9 cellular contexts compared by ENCODE assay signal in genomic region chr1:36154335-36154734, GRCh38. TPM values are rescaled to one million over a fixed set of nuclear protein-coding genes. Genes with fewer than 3 reads are reported as not detected.
DNase-seq lines count a peak whose midpoint lies in the region; ATAC-seq and TF ChIP-seq lines count a peak whose summit lies in the region.
"Had no signal": no experiment of that assay in that cellular context is flagged by ENCODE, and none has a peak within 500 bp of the region (broad histone marks: within the 10 kb centered on the region; RNA-seq: fewer than 3 reads in every experiment).

No MANE protein-coding gene starts in this region.

- H3K27me3 ChIP-seq in Caco-2 (replicated peaks; ENCODE audit: control insufficient read depth, insufficient read depth, low read length) = no peaks in the 10 kb centered on the region
- no peaks in the 10 kb centered on the region for H3K27me3 ChIP-seq in SJCRH30
- H3K27me3 ChIP-seq in esophagus muscularis mucosa = no peaks in the 10 kb centered on the region
- no peaks in the 10 kb centered on the region for H3K27me3 ChIP-seq in psoas muscle (ENCODE audit: insufficient read depth in 3 of 3, low read length in 2 of 3)
- H3K27me3 ChIP-seq in body of pancreas = no peaks in the 10 kb centered on the region

- no peaks in the 10 kb centered on the region for H3K27me3 Mint-ChIP-seq in Caco-2 (ENCODE audit: insufficient read depth, unreplicated experiment)

- peaks cover 13% of the 10 kb centered on the region for H3K36me3 Mint-ChIP-seq in Caco-2 (ENCODE audit: insufficient read depth, unreplicated experiment)

- ATAC-seq in psoas muscle (no peak), body of pancreas (no peak), GM18907 (IDR thresholded peaks at IDR 0.05; ENCODE audit: unreplicated experiment) (no peak), GM21447 (IDR thresholded peaks at IDR 0.05; ENCODE audit: unreplicated experiment) (no peak)

- no peaks in the 10 kb centered on the region for H3K9me3 ChIP-seq in Caco-2
- H3K9me3 ChIP-seq in SJCRH30 (replicated peaks) = no peaks in the 10 kb centered on the region
- H3K9me3 ChIP-seq in esophagus muscularis mucosa = no peaks in the 10 kb centered on the region
- no peaks in the 10 kb centered on the region for H3K9me3 ChIP-seq in psoas muscle
- no peaks in the 10 kb centered on the region for H3K9me3 ChIP-seq in body of pancreas

- H3K4me3 ChIP-seq in Caco-2 (ENCODE audit: low read depth, low read length) (no peak overlapping the region), SJCRH30 (peak overlapping the region; percentile 99; the same call in 1 of the 2 replicates), esophagus muscularis mucosa (no peak overlapping the region), psoas muscle (no peak overlapping the region), body of pancreas (no peak overlapping the region)

- H3K36me3 ChIP-seq in Caco-2 (ENCODE audit: control insufficient read depth, insufficient read depth, low read length) = no peaks in the 10 kb centered on the region
- peaks cover 4% of the 10 kb centered on the region; the same call in 1 of the 2 replicates for H3K36me3 ChIP-seq in SJCRH30
- H3K36me3 ChIP-seq in esophagus muscularis mucosa = peaks cover 0 to 12% (median 0%) of the 10 kb centered on the region in 4 donors
- H3K36me3 ChIP-seq in psoas muscle (ENCODE audit: insufficient read depth in 1 of 2, low read depth in 1 of 2) = no peaks in the 10 kb centered on the region
- H3K36me3 ChIP-seq in body of pancreas (replicated peaks in 1 of 2; ENCODE audit: insufficient read depth in 1 of 2, low read depth in 2 of 2) = no peaks in the 10 kb centered on the region

- POLR2A ChIA-PET in Caco-2 (lab: Charles Lee) = no interaction called here

- peaks cover 16% of the 10 kb centered on the region for H3K4me1 Mint-ChIP-seq in Caco-2 (ENCODE audit: low read depth, unreplicated experiment)

- TF ChIP-seq EP300 in esophagus muscularis mucosa (IDR thresholded peaks at IDR 0.05) = no peak

- H3K4me3 Mint-ChIP-seq in Caco-2 (ENCODE audit: unreplicated experiment) = peak overlapping the region; percentile 73

- intact Hi-C loops in Caco-2 (cut with micrococcal nuclease; ENCODE audit: unreplicated experiment) (no loop called here), esophagus muscularis mucosa (cut with DNase I) (loop anchor here (10.0 kb wide), 1 partner anchor 230 kb away; the partner anchor contains the start of gene STK40), psoas muscle (cut with DNase I) (loop anchor here in 1 of 2 donors (10.0 kb wide), 1 partner anchor 230 kb away; the partner anchor contains the start of gene STK40), body of pancreas (cut with DNase I) (loop anchor here (5.0 kb wide), 1 partner anchor 33 kb away; no protein-coding TSS in a partner anchor)

- H3K4me1 ChIP-seq in Caco-2 (peaks cover 16% of the 10 kb centered on the region), SJCRH30 (peaks cover 31% of the 10 kb centered on the region), esophagus muscularis mucosa (peaks cover 59 to 83% (median 68%) of the 10 kb centered on the region in 4 donors), psoas muscle (peaks cover 48% of the 10 kb centered on the region), body of pancreas (peaks cover 53% of the 10 kb centered on the region)

- no TSS peak for BruUV-seq in Caco-2 (replicated peaks; lab: Mats Ljungman, UMichigan)

- no peak for DNase-seq in Caco-2
- no peak for DNase-seq in SJCRH30
- DNase-seq in esophagus muscularis mucosa (ENCODE audit: extremely low spot score) = no peak
- no peak for DNase-seq in psoas muscle
- no peak for DNase-seq in body of pancreas
- no peak for DNase-seq in stimulated activated CD4-positive, alpha-beta T cell treated with anti-CD3 and anti-CD28 coated beads, Interleukin-12 subunit alpha, Interleukin-12 subunit beta, amount 100 ng/mL, for 4 hours
- DNase-seq: NCI-H187 treated with DMSO at 0.1 percent for 48 hours had no signal

- CTCF ChIA-PET in Caco-2 (lab: Charles Lee) = no interaction called here

- H3K27ac ChIP-seq in SJCRH30 (peak overlapping the region; percentile 99; the same call in 1 of the 2 replicates), esophagus muscularis mucosa (replicated peaks in 1 of 4) (peak overlapping the region; percentile 97 to 99 (median 98)), psoas muscle (peak overlapping the region; percentile 100), body of pancreas (no peak overlapping the region)

- TF ChIP-seq POLR2A in esophagus muscularis mucosa (IDR thresholded peaks at IDR 0.05; ENCODE audit: low read depth) = no peak
- TF ChIP-seq POLR2A in body of pancreas (IDR thresholded peaks at IDR 0.05) = no peak

- no peak for TF ChIP-seq CTCF in Caco-2 (IDR thresholded peaks at IDR 0.05; ENCODE audit: insufficient read depth in 1 of 2, low read depth in 1 of 2, low read length in 1 of 2, severe bottlenecking in 1 of 2, unreplicated experiment in 1 of 2)
- no peak for TF ChIP-seq CTCF in esophagus muscularis mucosa (IDR thresholded peaks at IDR 0.05)
- TF ChIP-seq CTCF in psoas muscle (IDR thresholded peaks at IDR 0.05) = no peak
- no peak for TF ChIP-seq CTCF in body of pancreas (IDR thresholded peaks at IDR 0.05)

- H3K27ac Mint-ChIP-seq in Caco-2 (ENCODE audit: unreplicated experiment) = peak overlapping the region; percentile 47

- 93% methylated on average over 6 of the region's 6 CpGs for WGBS in esophagus muscularis mucosa
- WGBS in psoas muscle, 3 donors = 89 to 92% (median 91%) methylated on average over 6 of the region's 6 CpGs
- 83 to 84% methylated on average over 6 of the region's 6 CpGs for WGBS in body of pancreas, 2 donors

- H3K9me3 Mint-ChIP-seq in Caco-2 (ENCODE audit: unreplicated experiment) = no peaks in the 10 kb centered on the region

RNA-seq across cellular contexts. Expression of gene MAP7D1, which starts 1.6 kb away (rescaled TPM):
- total RNA-seq in Caco-2 (2022) = 33.7 and 37.7 TPM in 2 replicates
- 91.2 and 96.2 TPM in 2 replicates for total RNA-seq in SJCRH30 (2014; rRNA removed; shearing (Covaris generic))
- 100 to 1,000 TPM; 162 to 263 (median 225) TPM for total RNA-seq in esophagus muscularis mucosa
- 100 to 1,000 TPM; 209 to 230 (median 215) TPM for total RNA-seq in psoas muscle
- polyA plus RNA-seq in psoas muscle = 100 to 1,000 TPM; 117 to 342 (median 165) TPM
- total RNA-seq in body of pancreas = 10 to 100 TPM; 32.9 to 97.2 TPM

RNA-seq across cellular contexts. Expression of gene TRAPPC3, which starts 5.0 kb away (rescaled TPM):
- total RNA-seq in Caco-2 (2022) (35.4 and 37.9 TPM in 2 replicates), esophagus muscularis mucosa (100 to 1,000 TPM in 3 of 4 donors, 10 to 100 TPM in 1; 97.9 to 164 (median 122) TPM), psoas muscle (10 to 100 TPM; 34.8 to 44.4 (median 38.7) TPM), body of pancreas (10 to 100 TPM; 45.7 to 71.5 TPM)
- 76.0 and 78.6 TPM in 2 replicates for total RNA-seq in SJCRH30 (2014; rRNA removed; shearing (Covaris generic))
- polyA plus RNA-seq in psoas muscle = 10 to 100 TPM; 43.8 to 91.8 (median 73.0) TPM

RNA-seq across cellular contexts. Expression of gene COL8A2, which starts 29.3 kb away (rescaled TPM):
- total RNA-seq in Caco-2 (2022) (0.07 and 0.18 TPM in 2 replicates), esophagus muscularis mucosa (10 to 100 TPM; 20.7 to 57.4 (median 34.7) TPM), psoas muscle (under 1 TPM; 0.15 to 0.41 (median 0.30) TPM), body of pancreas (1 to 10 TPM; 1.3 to 1.6 TPM)
- total RNA-seq in SJCRH30 (2014; rRNA removed; shearing (Covaris generic)) = 0.45 and 0.51 TPM in 2 replicates
- under 1 TPM; 0.06 to 0.12 (median 0.10) TPM for polyA plus RNA-seq in psoas muscle

Comparison
In these comparisons a context has a peak if more than half of its experiments do, and no peak if none do; other contexts are left out.
1. H3K27ac ChIP-seq: peak in SJCRH30 (single experiment), esophagus muscularis mucosa (4 of 4) and psoas muscle (single experiment); none in body of pancreas (0 of 4).
2. RNA of gene COL8A2, which starts 29.3 kb away (total RNA-seq): 20.7 to 57.4 TPM in esophagus muscularis mucosa; 1.3 to 1.6 TPM in body of pancreas, 0.45 to 0.51 TPM in SJCRH30, 0.15 to 0.41 TPM in psoas muscle and 0.07 to 0.18 TPM in Caco-2; every median in the first group is over 4 times any median in the second.